Comparison of ENCODE assay signal across 8 cellular contexts in genomic region chr17:61410555-61411089, GRCh38. TPM values are rescaled to one million over a fixed set of nuclear protein-coding genes. Genes with fewer than 3 reads are reported as not detected.
DNase-seq lines count a peak whose midpoint lies in the region; ATAC-seq and TF ChIP-seq lines count a peak whose summit lies in the region.

No MANE protein-coding gene starts in this region.

- ATAC-seq in HG03139 (IDR thresholded peaks at IDR 0.05; ENCODE audit: unreplicated experiment) (no peak), HG03442 (IDR thresholded peaks at IDR 0.05; ENCODE audit: unreplicated experiment) (no peak)

- peak; percentile 64 to 72 (median 68) for DNase-seq in CD4-positive, alpha-beta memory T cell
- DNase-seq in MG63 (peak; percentile 91), epithelial cell of esophagus (ENCODE audit: low read depth) (peak; percentile 38)
- peak; percentile 32 for DNase-seq in activated CD8-positive, alpha-beta memory T cell treated with anti-CD3 and anti-CD28 coated beads, Interleukin-2, amount 50 U/mL, for 1 hour (ENCODE audit: extremely low read depth)
- DNase-seq in stimulated activated CD8-positive, alpha-beta memory T cell treated with anti-CD3 and anti-CD28 coated beads, Interleukin-7, amount 100 ng/mL, for 24 hours (ENCODE audit: low read depth) = peak; percentile 49

- H3K4me3 ChIP-seq in CD4-positive, alpha-beta memory T cell (ENCODE audit: low read length in 2 of 2) = peak overlapping the region; percentile 6 to 80
- H3K4me3 ChIP-seq in MG63 (peak overlapping the region; percentile 63), epithelial cell of esophagus (ENCODE audit: low read length) (no peak overlapping the region), muscle layer of colon (ENCODE audit: low read depth in 1 of 2, low read length in 2 of 2) (peak overlapping the region; percentile 20 to 35)

- intact Hi-C loops in CD4-positive, alpha-beta memory T cell (cut with micrococcal nuclease) = loop anchor here (1.0 to 5.0 kb wide), 3 partner anchors 7 to 688 kb away; no protein-coding TSS in a partner anchor

- H3K27ac Mint-ChIP-seq in CD4-positive, alpha-beta memory T cell = peak overlapping the region in 2 of 7 donors; percentile 29 to 46

- no peaks in the 10 kb centered on the region for H3K36me3 Mint-ChIP-seq in CD4-positive, alpha-beta memory T cell

- H3K9ac ChIP-seq in muscle layer of colon (ENCODE audit: low read length) = no peak overlapping the region

- CTCF ChIA-PET in CD4-positive, alpha-beta memory T cell (lab: Charles Lee; ENCODE audit: partially characterized antibody) = interaction anchor here (0.7 to 3.7 kb wide), 4 partner anchors 9 to 690 kb away, joined by 3 to 13 read pairs (median 6); no protein-coding TSS in a partner anchor

- H3K4me1 Mint-ChIP-seq in CD4-positive, alpha-beta memory T cell = peaks cover 10 to 40% (median 17%) of the 10 kb centered on the region in 4 donors

- H3K27me3 ChIP-seq in CD4-positive, alpha-beta memory T cell (ENCODE audit: insufficient read depth, low read length) = peaks cover 42% of the 10 kb centered on the region
- no peaks in the 10 kb centered on the region for H3K27me3 ChIP-seq in MG63
- H3K27me3 ChIP-seq in muscle layer of colon (ENCODE audit: control insufficient read depth in 1 of 2, insufficient read depth in 2 of 2, low read length in 2 of 2) = peaks cover 33 to 72% of the 10 kb centered on the region in 2 donors

- no peak for TF ChIP-seq CTCF in epithelial cell of esophagus (IDR thresholded peaks at IDR 0.05; ENCODE audit: insufficient read depth, low read depth, low read length, missing control alignments)

- H3K9me3 Mint-ChIP-seq in CD4-positive, alpha-beta memory T cell = no peaks in the 10 kb centered on the region

- no peaks in the 10 kb centered on the region for H3K9me3 ChIP-seq in CD4-positive, alpha-beta memory T cell (ENCODE audit: control insufficient read depth in 1 of 2, low read length in 2 of 2)
- no peaks in the 10 kb centered on the region for H3K9me3 ChIP-seq in MG63
- no peaks in the 10 kb centered on the region for H3K9me3 ChIP-seq in muscle layer of colon (ENCODE audit: low read length)

- peak overlapping the region; percentile 62 to 88 (median 81) for H3K4me3 Mint-ChIP-seq in CD4-positive, alpha-beta memory T cell

- no peak overlapping the region for H3K27ac ChIP-seq in CD4-positive, alpha-beta memory T cell (ENCODE audit: low read depth, low read length)
- no peak overlapping the region for H3K27ac ChIP-seq in muscle layer of colon (ENCODE audit: low read depth, low read length)

- peaks cover 35% of the 10 kb centered on the region in 2 donors for H3K27me3 Mint-ChIP-seq in CD4-positive, alpha-beta memory T cell

- POLR2A ChIA-PET in CD4-positive, alpha-beta memory T cell (lab: Charles Lee; ENCODE audit: partially characterized antibody) = no interaction called here

- no peaks in the 10 kb centered on the region for H3K36me3 ChIP-seq in CD4-positive, alpha-beta memory T cell (ENCODE audit: insufficient read depth, low read length)
- H3K36me3 ChIP-seq in MG63 = no peaks in the 10 kb centered on the region; the same call in 1 of the 2 replicates
- no peaks in the 10 kb centered on the region for H3K36me3 ChIP-seq in muscle layer of colon (ENCODE audit: insufficient read depth, low read length)

- H3K4me1 ChIP-seq in CD4-positive, alpha-beta memory T cell (ENCODE audit: insufficient read depth, low read length) = peaks cover 20% of the 10 kb centered on the region
- H3K4me1 ChIP-seq in muscle layer of colon (ENCODE audit: insufficient read depth, low read length) = peaks cover 14% of the 10 kb centered on the region

RNA-seq across cellular contexts. Expression of gene TBX2, which starts 11.0 kb away (rescaled TPM):
- total RNA-seq in CD4-positive, alpha-beta memory T cell = not detected
- not detected for polyA plus RNA-seq in CD4-positive, alpha-beta memory T cell
- 1.8 and 8.3 TPM in 2 replicates for total RNA-seq in MG63 (2014; rRNA removed; shearing (Covaris generic); ENCODE audit: low replicate concordance)

RNA-seq across cellular contexts. Expression of gene TBX4, which starts 41.6 kb away (rescaled TPM):
- not detected for total RNA-seq in CD4-positive, alpha-beta memory T cell
- not detected for polyA plus RNA-seq in CD4-positive, alpha-beta memory T cell
- total RNA-seq in MG63 (2014; rRNA removed; shearing (Covaris generic); ENCODE audit: low replicate concordance) = 0.76 and 0.89 TPM in 2 replicates

Comparison
In these comparisons a context has a peak if more than half of its experiments do, and no peak if none do; other contexts are left out.
1. DNase-seq: peak in every context shown above with its lines; median percentile 91 in MG63; 68 in CD4-positive, alpha-beta memory T cell; 49 in stimulated activated CD8-positive, alpha-beta memory T cell treated with anti-CD3 and anti-CD28 coated beads, Interleukin-7, amount 100 ng/mL, for 24 hours; 38 in epithelial cell of esophagus; 32 in activated CD8-positive, alpha-beta memory T cell treated with anti-CD3 and anti-CD28 coated beads, Interleukin-2, amount 50 U/mL, for 1 hour.